8 cellular contexts compared by ENCODE assay signal in the genomic region with DNA sequence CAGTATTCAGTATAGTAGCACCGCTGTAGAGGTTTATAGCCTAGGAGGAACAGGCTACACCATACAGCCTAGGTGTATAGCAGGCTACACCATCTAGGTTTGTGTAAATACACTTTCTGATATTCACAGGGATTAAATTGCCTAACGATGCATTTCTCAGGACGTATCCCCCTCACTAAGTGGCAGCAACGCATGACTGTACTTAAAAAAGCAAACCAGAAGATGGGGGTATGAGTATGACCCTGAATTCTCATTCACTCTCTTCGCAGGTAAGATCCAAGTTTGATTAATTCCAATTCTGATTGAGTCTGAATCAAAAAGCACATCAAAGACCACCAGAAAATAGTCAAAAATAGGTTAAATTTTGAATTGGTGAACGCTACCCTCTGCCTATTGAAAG. TPM values are rescaled to one million over a fixed set of nuclear protein-coding genes. Genes with fewer than 3 reads are reported as not detected.
DNase-seq lines count a peak whose midpoint lies in the region; ATAC-seq and TF ChIP-seq lines count a peak whose summit lies in the region.

No MANE protein-coding gene starts in this region.

- peak overlapping the region; percentile 58 for H3K4me3 ChIP-seq in GM12875 (ENCODE audit: low read depth, low read length)
- peak overlapping the region; percentile 99 for H3K4me3 ChIP-seq in PC-3 (ENCODE audit: low read length)
- H3K4me3 ChIP-seq in epithelial cell of proximal tubule (ENCODE audit: low read depth, low read length), result peak overlapping the region; percentile 99
- H3K4me3 ChIP-seq in rectal smooth muscle tissue (ENCODE audit: low read length), result peak overlapping the region; percentile 92

- H3K36me3 ChIP-seq in PC-3 (ENCODE audit: low read depth, low read length) (peaks cover 19% of the 10 kb centered on the region), rectal smooth muscle tissue (ENCODE audit: control insufficient read depth, insufficient read depth, low read length) (peaks cover 7% of the 10 kb centered on the region)

- CTCF ChIA-PET in PC-3 (lab: Charles Lee), result no interaction called here

- ATAC-seq in PC-3 (peak; percentile 2; the same call in 1 of the 2 replicates), GM21576 (IDR thresholded peaks at IDR 0.05; ENCODE audit: unreplicated experiment) (no peak), HG02763 (IDR thresholded peaks at IDR 0.05; ENCODE audit: unreplicated experiment) (no peak)

- peak overlapping the region; percentile 96 for H3K4me2 ChIP-seq in PC-3 (ENCODE audit: low read length)

- H3K27ac ChIP-seq in PC-3 (ENCODE audit: low read length), result 0 out of 2 replicates have a peak overlapping the region, but pooled peaks have one; percentile 19
- H3K27ac ChIP-seq in rectal smooth muscle tissue (ENCODE audit: low read depth, low read length), result no peak overlapping the region

- H3K9ac ChIP-seq in PC-3 (ENCODE audit: low read length), result peak overlapping the region; percentile 97
- peak overlapping the region; percentile 71 for H3K9ac ChIP-seq in rectal smooth muscle tissue (ENCODE audit: low read length)

- no peak for DNase-seq in PC-3
- no peak for DNase-seq in epithelial cell of proximal tubule (ENCODE audit: low read depth)
- no peak for DNase-seq in KG1 (lab: John Stamatoyannopoulos, UW)
- DNase-seq in DMS79 (lab: John Stamatoyannopoulos, UW), result no peak

- TF ChIP-seq CTCF in GM12875 (IDR thresholded peaks at IDR 0.05; ENCODE audit: borderline replicate concordance, insufficient read depth, low read depth, low read length) (no peak), PC-3 (conservative IDR thresholded peaks at IDR 0.05; ENCODE audit: low read depth, low read length) (no peak), epithelial cell of proximal tubule (conservative IDR thresholded peaks at IDR 0.05; ENCODE audit: low read depth, low read length) (peak; percentile 5)

- BruUV-seq in PC-3 (replicated peaks; lab: Mats Ljungman, UMichigan), result no TSS peak

- peaks cover 14% of the 10 kb centered on the region for H3K4me1 ChIP-seq in PC-3 (ENCODE audit: insufficient read depth, low read length)
- peaks cover 5% of the 10 kb centered on the region for H3K4me1 ChIP-seq in rectal smooth muscle tissue (ENCODE audit: control insufficient read depth, insufficient read depth, low read length)

- intact Hi-C loops in PC-3 (cut with micrococcal nuclease), result no loop called here

- peaks cover 8% of the 10 kb centered on the region; the same call in 1 of the 2 replicates for H4K20me1 ChIP-seq in PC-3 (ENCODE audit: low read length)

- 0 out of 2 replicates have a peak overlapping the region, but pooled peaks have one; percentile 91 for H2AFZ ChIP-seq in PC-3 (ENCODE audit: low read length)

- H3F3A ChIP-seq in PC-3 (ENCODE audit: low read length, unreplicated experiment), result no peaks in the 10 kb centered on the region

- no peaks in the 10 kb centered on the region for H3K9me2 ChIP-seq in PC-3 (replicated peaks; ENCODE audit: low read length)

- H3K27me3 ChIP-seq in PC-3 (ENCODE audit: low read length) (no peaks in the 10 kb centered on the region), rectal smooth muscle tissue (ENCODE audit: control insufficient read depth, insufficient read depth, low read length) (no peaks in the 10 kb centered on the region)

- no peaks in the 10 kb centered on the region for H3K9me3 ChIP-seq in PC-3 (ENCODE audit: low read length)

- peaks cover 39% of the 10 kb centered on the region for H3K79me2 ChIP-seq in PC-3 (ENCODE audit: low read length)

- POLR2A ChIA-PET in PC-3 (lab: Charles Lee; ENCODE audit: unreplicated experiment), result no interaction called here

RNA-seq across cellular contexts. Expression of a gene that starts 1.0 kb away (rescaled TPM):
- 21.7 and 34.5 TPM in 2 replicates for total RNA-seq in PC-3 (2014; rRNA removed)
- 17.0 and 59.5 TPM in 2 replicates for total RNA-seq in epithelial cell of proximal tubule
